ENCODE assay signal across 8 cellular contexts in genomic region chr1:145215831-145216230, GRCh38. TPM values are rescaled to one million over a fixed set of nuclear protein-coding genes. Genes with fewer than 3 reads are reported as not detected.
DNase-seq lines count a peak whose midpoint lies in the region; ATAC-seq and TF ChIP-seq lines count a peak whose summit lies in the region.
"Not testable (repeated sequence)": the region's sequence is repeated elsewhere in the genome, so short reads cannot be mapped to it uniquely, and the experiment has no call there.

No MANE protein-coding gene starts in this region.

- intact Hi-C loops in activated naive CD4-positive, alpha-beta T cell treated with anti-CD3 and anti-CD28 coated beads for 36 hours (cut with micrococcal nuclease); prostate gland (cut with DNase I): not testable (repeated sequence)

- H3K4me3 ChIP-seq in MG63, result peak overlapping the region; percentile 62
- H3K4me3 ChIP-seq in epithelial cell of esophagus (ENCODE audit: low read length), result peak overlapping the region; percentile 47
- H3K4me3 ChIP-seq in kidney epithelial cell (ENCODE audit: low read depth, low read length), result peak overlapping the region; percentile 56
- peak overlapping the region; percentile 49 to 52 for H3K4me3 ChIP-seq in prostate gland
- H3K4me3 ChIP-seq in thoracic aorta, result peak overlapping the region; percentile 73

- H3K36me3 Mint-ChIP-seq in activated naive CD4-positive, alpha-beta T cell treated with anti-CD3 and anti-CD28 coated beads for 36 hours (ENCODE audit: low read depth), result not testable (repeated sequence)

- H3K27ac Mint-ChIP-seq in activated naive CD4-positive, alpha-beta T cell treated with anti-CD3 and anti-CD28 coated beads for 36 hours, result peak overlapping the region; percentile 87

- DNase-seq in EH (ENCODE audit: low read depth), result peak; percentile 13
- peak; percentile 62 for DNase-seq in MG63
- peak; percentile 11 to 48 (median 18) for DNase-seq in T-helper 2 cell
- DNase-seq in activated naive CD4-positive, alpha-beta T cell treated with anti-CD3 and anti-CD28 coated beads for 36 hours, result peak; percentile 58
- DNase-seq in epithelial cell of esophagus (ENCODE audit: low read depth), result peak; percentile 11
- DNase-seq in kidney epithelial cell (ENCODE audit: low read depth); thoracic aorta (ENCODE audit: low spot score): not testable (repeated sequence)
- DNase-seq in prostate gland (ENCODE audit: low spot score), result peak; percentile 7

- not testable (repeated sequence) for H3K27me3 Mint-ChIP-seq in activated naive CD4-positive, alpha-beta T cell treated with anti-CD3 and anti-CD28 coated beads for 36 hours (ENCODE audit: low read depth)

- TF ChIP-seq CTCF in epithelial cell of esophagus (IDR thresholded peaks at IDR 0.05; ENCODE audit: insufficient read depth, low read depth, low read length, missing control alignments); kidney epithelial cell (IDR thresholded peaks at IDR 0.05; ENCODE audit: insufficient read depth, low read length, poor library complexity, severe bottlenecking); prostate gland (IDR thresholded peaks at IDR 0.05); thoracic aorta (IDR thresholded peaks at IDR 0.05): not testable (repeated sequence)

- CTCF ChIA-PET in activated naive CD4-positive, alpha-beta T cell treated with anti-CD3 and anti-CD28 coated beads for 36 hours (lab: Charles Lee), result not testable (repeated sequence)

- 0% methylated on average over 20 of the region's 36 CpGs for WGBS in prostate gland

- H3K4me1 Mint-ChIP-seq in activated naive CD4-positive, alpha-beta T cell treated with anti-CD3 and anti-CD28 coated beads for 36 hours (ENCODE audit: low read depth), result not testable (repeated sequence)

- not testable (repeated sequence) for H3K9me3 Mint-ChIP-seq in activated naive CD4-positive, alpha-beta T cell treated with anti-CD3 and anti-CD28 coated beads for 36 hours

- not testable (repeated sequence) for TF ChIP-seq POLR2A in prostate gland (IDR thresholded peaks at IDR 0.05)

- peak overlapping the region; percentile 74 for H3K4me3 Mint-ChIP-seq in activated naive CD4-positive, alpha-beta T cell treated with anti-CD3 and anti-CD28 coated beads for 36 hours

- ATAC-seq in thoracic aorta (ENCODE audit: insufficient number of reproducible peaks, low FRiP score, low read depth), result not testable (repeated sequence)

- not testable (repeated sequence) for H3K27me3 ChIP-seq in MG63; kidney epithelial cell (ENCODE audit: control insufficient read depth, insufficient read depth, low read length); prostate gland (replicated peaks; ENCODE audit: insufficient read depth); thoracic aorta (replicated peaks; ENCODE audit: insufficient read depth)

- peak overlapping the region; percentile 65 to 79 for H3K27ac ChIP-seq in prostate gland
- H3K27ac ChIP-seq in thoracic aorta, result peak overlapping the region in 1 of 2 donors; percentile 26

- H3K4me1 ChIP-seq in prostate gland (replicated peaks); thoracic aorta (ENCODE audit: control insufficient read depth in 1 of 2, low read depth in 2 of 2): not testable (repeated sequence)

- H3K36me3 ChIP-seq in MG63; kidney epithelial cell (ENCODE audit: control insufficient read depth, insufficient read depth, low read length); prostate gland; thoracic aorta: not testable (repeated sequence)

- H3K9me3 ChIP-seq in MG63, prostate gland, thoracic aorta: not testable (repeated sequence)

RNA-seq across cellular contexts. Expression of gene PPIAL4D, which starts 26.1 kb away (rescaled TPM):
- not detected in 2 replicates for total RNA-seq in MG63 (2014; rRNA removed; shearing (Covaris generic); ENCODE audit: low replicate concordance)
- total RNA-seq in activated naive CD4-positive, alpha-beta T cell treated with anti-CD3 and anti-CD28 coated beads for 36 hours, result not detected
- total RNA-seq in kidney epithelial cell (not detected in 2 replicates), prostate gland (not detected), thoracic aorta (not detected)
